In genomic region chr19:15780595-15781418, GRCh38 we compare ENCODE assay signal across 15 cellular contexts. TPM values are rescaled to one million over a fixed set of nuclear protein-coding genes. Genes with fewer than 3 reads are reported as not detected.
DNase-seq lines count a peak whose midpoint lies in the region; ATAC-seq and TF ChIP-seq lines count a peak whose summit lies in the region.
"Had no signal": no experiment of that assay in that cellular context is flagged by ENCODE, and none has a peak within 500 bp of the region (broad histone marks: within the 10 kb centered on the region; RNA-seq: fewer than 3 reads in every experiment).

No MANE protein-coding gene starts in this region.

- H3K4me1 Mint-ChIP-seq in stimulated activated memory B cell treated with anti-CD40 and anti-IgM and Interleukin-4, amounts not matched to agents 10 μg/mL and 1 μg/mL and 100 μg/mL, for 72 hours, result no peaks in the 10 kb centered on the region
- H3K4me1 Mint-ChIP-seq in HFFc6 (ENCODE audit: low read depth), result no peaks in the 10 kb centered on the region
- H3K4me1 Mint-ChIP-seq: natural killer cell had no signal

- no peak overlapping the region for H3K9ac ChIP-seq in Karpas-422 (ENCODE audit: low read length)
- H3K9ac ChIP-seq: BLaER1 treated with 17β-estradiol and CSF1 and Interleukin-3, amounts not matched to agents 10 nM and 100 nM had no signal

- H4K20me1 ChIP-seq in Karpas-422 (ENCODE audit: insufficient read depth, low read depth, low read length), result no peaks in the 10 kb centered on the region
- no peaks in the 10 kb centered on the region for H4K20me1 ChIP-seq in OCI-LY7 (ENCODE audit: insufficient read depth, low read length)

- no peak overlapping the region for H2AFZ ChIP-seq in Karpas-422 (ENCODE audit: low read length)
- no peak overlapping the region for H2AFZ ChIP-seq in OCI-LY7 (ENCODE audit: low read length)

- DNase-seq in G401 (ENCODE audit: low spot score), result peak; percentile 62
- no peak for DNase-seq in NCI-H526 (lab: John Stamatoyannopoulos, UW)
- no peak for DNase-seq in Karpas-422
- DNase-seq in HFFc6, result no peak
- DNase-seq in OCI-LY7 (ENCODE audit: low spot score), result no peak
- DNase-seq: activated CD8-positive, alpha-beta memory T cell treated with anti-CD3 and anti-CD28 coated beads, Interleukin-2, amount 50 U/mL, for 48 hours; natural killer cell; NCI-H1930; stimulated activated CD4-positive, alpha-beta T cell treated with anti-CD3 and anti-CD28 coated beads, Interleukin-1b, Interleukin-23, amount 100 ng/mL, for 48 hours had no signal

- BruUV-seq in OCI-LY7 (replicated peaks; lab: Mats Ljungman, UMichigan), result no TSS peak

- H3K9me2 ChIP-seq in Karpas-422 (replicated peaks; ENCODE audit: insufficient read depth, low read length), result no peaks in the 10 kb centered on the region
- H3K9me2 ChIP-seq in OCI-LY7 (ENCODE audit: insufficient read depth, low read length), result no peaks in the 10 kb centered on the region

- peaks cover 43% of the 10 kb centered on the region for H3K27me3 Mint-ChIP-seq in stimulated activated memory B cell treated with anti-CD40 and anti-IgM and Interleukin-4, amounts not matched to agents 10 μg/mL and 1 μg/mL and 100 μg/mL, for 72 hours
- no peaks in the 10 kb centered on the region for H3K27me3 Mint-ChIP-seq in HFFc6 (ENCODE audit: insufficient read depth)

- peaks cover 10% of the 10 kb centered on the region for H3K9me3 Mint-ChIP-seq in stimulated activated memory B cell treated with anti-CD40 and anti-IgM and Interleukin-4, amounts not matched to agents 10 μg/mL and 1 μg/mL and 100 μg/mL, for 72 hours
- peaks cover 41% of the 10 kb centered on the region for H3K9me3 Mint-ChIP-seq in HFFc6
- H3K9me3 Mint-ChIP-seq: natural killer cell had no signal

- no peaks in the 10 kb centered on the region for H3K36me3 Mint-ChIP-seq in stimulated activated memory B cell treated with anti-CD40 and anti-IgM and Interleukin-4, amounts not matched to agents 10 μg/mL and 1 μg/mL and 100 μg/mL, for 72 hours
- no peaks in the 10 kb centered on the region for H3K36me3 Mint-ChIP-seq in HFFc6 (ENCODE audit: low read depth)
- H3K36me3 Mint-ChIP-seq: natural killer cell had no signal

- no peaks in the 10 kb centered on the region for H3K27me3 ChIP-seq in layer of hippocampus (ENCODE audit: control insufficient read depth, insufficient read depth, low read length)
- H3K27me3 ChIP-seq in Karpas-422 (ENCODE audit: low read length), result no peaks in the 10 kb centered on the region
- H3K27me3 ChIP-seq: BLaER1 treated with 17β-estradiol and CSF1 and Interleukin-3, amounts not matched to agents 10 nM and 100 nM had no signal

- peak; percentile 55 for ATAC-seq in stimulated activated memory B cell treated with anti-CD40 and anti-IgM and Interleukin-4, amounts not matched to agents 10 μg/mL and 1 μg/mL and 100 μg/mL, for 72 hours

- H3K27ac ChIP-seq in adipose tissue (ENCODE audit: low read depth, low read length), result peak overlapping the region; percentile 19
- peak overlapping the region; percentile 93 for H3K27ac ChIP-seq in layer of hippocampus (ENCODE audit: low read depth, low read length)
- no peak overlapping the region for H3K27ac ChIP-seq in Karpas-422 (ENCODE audit: low read length)
- no peak overlapping the region for H3K27ac ChIP-seq in OCI-LY7 (ENCODE audit: low read depth, low read length, poor library complexity, severe bottlenecking)
- H3K27ac ChIP-seq: BLaER1 treated with 17β-estradiol and CSF1 and Interleukin-3, amounts not matched to agents 10 nM and 100 nM had no signal

- H3K4me3 ChIP-seq in Karpas-422 (ENCODE audit: low read length) (no peak overlapping the region), OCI-LY7 (ENCODE audit: low read depth, low read length, poor library complexity, severe bottlenecking) (no peak overlapping the region)
- H3K4me3 ChIP-seq: BLaER1 treated with 17β-estradiol and CSF1 and Interleukin-3, amounts not matched to agents 10 nM and 100 nM had no signal

- 82 to 88% (median 84%) methylated on average over 7 of the region's 7 CpGs for WGBS in adipose tissue, 3 donors

- TF ChIP-seq CTCF in HFFc6 (IDR thresholded peaks at IDR 0.05) (no peak), OCI-LY7 (conservative IDR thresholded peaks at IDR 0.05; ENCODE audit: low read length) (no peak)

- H3K4me1 ChIP-seq in Karpas-422 (ENCODE audit: low read length) (no peaks in the 10 kb centered on the region), OCI-LY7 (ENCODE audit: insufficient read depth, low read length, poor library complexity, severe bottlenecking) (no peaks in the 10 kb centered on the region)

- no peak overlapping the region for H3K27ac Mint-ChIP-seq in stimulated activated memory B cell treated with anti-CD40 and anti-IgM and Interleukin-4, amounts not matched to agents 10 μg/mL and 1 μg/mL and 100 μg/mL, for 72 hours
- H3K27ac Mint-ChIP-seq in HFFc6, result no peak overlapping the region
- H3K27ac Mint-ChIP-seq: natural killer cell had no signal

- in situ Hi-C loops in G401 (cut with HindIII; ENCODE audit: low sequenced_read_pairs), result no loop called here

- H3K79me2 ChIP-seq in Karpas-422 (ENCODE audit: low read length), result no peaks in the 10 kb centered on the region
- H3K79me2 ChIP-seq in OCI-LY7 (ENCODE audit: insufficient read depth, low read depth, low read length), result no peaks in the 10 kb centered on the region

- POLR2A ChIA-PET in OCI-LY7 (lab: Charles Lee), result no interaction called here

- H3K36me3 ChIP-seq in Karpas-422 (ENCODE audit: insufficient read depth, low read length), result no peaks in the 10 kb centered on the region
- H3K36me3 ChIP-seq in OCI-LY7 (ENCODE audit: insufficient read depth, low read length), result no peaks in the 10 kb centered on the region
- H3K36me3 ChIP-seq: BLaER1 treated with 17β-estradiol and CSF1 and Interleukin-3, amounts not matched to agents 10 nM and 100 nM had no signal

- intact Hi-C loops in OCI-LY7 (cut with micrococcal nuclease; ENCODE audit: unreplicated experiment), result no loop called here

- no peak overlapping the region for H3K4me2 ChIP-seq in Karpas-422 (ENCODE audit: low read depth, low read length, poor library complexity, severe bottlenecking)
- no peak overlapping the region for H3K4me2 ChIP-seq in OCI-LY7 (ENCODE audit: low read length)
- H3K4me2 ChIP-seq: BLaER1 treated with 17β-estradiol and CSF1 and Interleukin-3, amounts not matched to agents 10 nM and 100 nM had no signal

- CTCF ChIA-PET in OCI-LY7 (lab: Charles Lee; ENCODE audit: unreplicated experiment), result no interaction called here

- no peaks in the 10 kb centered on the region for H3K9me3 ChIP-seq in Karpas-422 (ENCODE audit: low read length)
- H3K9me3 ChIP-seq in OCI-LY7 (ENCODE audit: low read length), result no peaks in the 10 kb centered on the region
- H3K9me3 ChIP-seq: BLaER1 treated with 17β-estradiol and CSF1 and Interleukin-3, amounts not matched to agents 10 nM and 100 nM had no signal

- no peak overlapping the region for H3K4me3 Mint-ChIP-seq in stimulated activated memory B cell treated with anti-CD40 and anti-IgM and Interleukin-4, amounts not matched to agents 10 μg/mL and 1 μg/mL and 100 μg/mL, for 72 hours
- no peak overlapping the region for H3K4me3 Mint-ChIP-seq in HFFc6
- H3K4me3 Mint-ChIP-seq: natural killer cell had no signal

RNA-seq across cellular contexts. Expression of gene OR10H5, which starts 6.7 kb away (rescaled TPM):
- total RNA-seq in G401 (2014; rRNA removed; shearing (Covaris generic)), result not detected in 2 replicates
- under 1 TPM in 1 of 3 donors, not detected in 2; 0.11 TPM for polyA plus RNA-seq in adipose tissue
- total RNA-seq in Karpas-422 (2014; rRNA removed; shearing (Covaris generic); ENCODE audit: low replicate concordance), result not detected in 2 replicates
- total RNA-seq in HFFc6 (2021; fragmentation: NEBNext Ultra II Directional; extraction: Animal tissue kit (Norgen Biotek cat#: 25700)), result not detected
- total RNA-seq in OCI-LY7 (2014; rRNA removed; shearing (Covaris generic)), result not detected in 2 replicates
- not detected in 2 replicates for total RNA-seq in OCI-LY7 (2022)
- total RNA-seq: H4, natural killer cell, subcutaneous adipose tissue had no signal

RNA-seq across cellular contexts. Expression of gene OR10H1, which starts 34.7 kb away (rescaled TPM):
- total RNA-seq in G401 (2014; rRNA removed; shearing (Covaris generic)), result not detected in 2 replicates
- not detected for polyA plus RNA-seq in adipose tissue
- total RNA-seq in Karpas-422 (2014; rRNA removed; shearing (Covaris generic); ENCODE audit: low replicate concordance), result not detected in 2 replicates
- total RNA-seq in HFFc6 (2021; fragmentation: NEBNext Ultra II Directional; extraction: Animal tissue kit (Norgen Biotek cat#: 25700)), result not detected
- not detected in 2 replicates for total RNA-seq in OCI-LY7 (2014; rRNA removed; shearing (Covaris generic))
- total RNA-seq in OCI-LY7 (2022), result 0.11 TPM in 1 of 2 replicates, not detected in the other
- total RNA-seq: H4, subcutaneous adipose tissue had no signal

RNA-seq across cellular contexts. Expression of gene OR10H3, which starts 43.0 kb away (rescaled TPM):
- not detected in 2 replicates for total RNA-seq in G401 (2014; rRNA removed; shearing (Covaris generic))
- polyA plus RNA-seq in adipose tissue, result not detected
- total RNA-seq in Karpas-422 (2014; rRNA removed; shearing (Covaris generic); ENCODE audit: low replicate concordance), result not detected in 2 replicates
- total RNA-seq in HFFc6 (2021; fragmentation: NEBNext Ultra II Directional; extraction: Animal tissue kit (Norgen Biotek cat#: 25700)), result not detected
- not detected in 2 replicates for total RNA-seq in OCI-LY7 (2014; rRNA removed; shearing (Covaris generic))
- total RNA-seq in OCI-LY7 (2022), result not detected in 2 replicates
- total RNA-seq: H4, natural killer cell, subcutaneous adipose tissue had no signal

RNA-seq across cellular contexts. Expression of gene OR10H2, which starts 53.0 kb away (rescaled TPM):
- not detected in 2 replicates for total RNA-seq in G401 (2014; rRNA removed; shearing (Covaris generic))
- polyA plus RNA-seq in adipose tissue, result not detected
- total RNA-seq in Karpas-422 (2014; rRNA removed; shearing (Covaris generic); ENCODE audit: low replicate concordance), result not detected in 2 replicates
- total RNA-seq in HFFc6 (2021; fragmentation: NEBNext Ultra II Directional; extraction: Animal tissue kit (Norgen Biotek cat#: 25700)), result not detected
- total RNA-seq in OCI-LY7 (2014; rRNA removed; shearing (Covaris generic)), result not detected in 2 replicates
- not detected in 2 replicates for total RNA-seq in OCI-LY7 (2022)
- total RNA-seq: H4, natural killer cell, subcutaneous adipose tissue had no signal

Comparison
In these comparisons a context has a peak if more than half of its experiments do, and no peak if none do; other contexts are left out.
1. H3K27ac ChIP-seq: peak in adipose tissue (single experiment) and layer of hippocampus (single experiment); none in Karpas-422 (single experiment) and OCI-LY7 (single experiment).